10 cellular contexts compared by ENCODE assay signal in the genomic region with DNA sequence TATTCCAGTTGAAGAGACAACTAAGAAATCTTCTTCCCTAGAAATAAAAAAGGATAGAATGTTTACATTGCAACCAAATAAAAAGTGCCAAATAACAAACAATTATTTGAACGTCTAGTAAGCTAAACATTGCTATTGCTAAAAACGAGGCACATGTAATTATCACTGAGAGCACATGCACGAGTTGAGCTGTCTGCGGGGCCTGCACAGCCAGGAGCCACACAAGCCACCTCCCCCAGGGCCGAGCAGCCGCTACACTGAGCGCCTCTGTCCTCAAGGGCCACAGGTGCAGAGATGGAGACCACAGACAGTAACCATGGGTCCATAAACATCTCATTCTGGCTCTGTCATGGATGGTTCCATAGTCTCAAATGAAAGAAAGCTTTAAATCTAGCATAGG.
"Had no signal": no experiment of that assay in that cellular context is flagged by ENCODE, and none has a peak within 500 bp of the region (broad histone marks: within the 10 kb centered on the region; RNA-seq: fewer than 3 reads in every experiment).

No MANE protein-coding gene starts in this region.

- ATAC-seq: HCT116 had no signal

- H3K9ac ChIP-seq: GM23248, KMS-11 had no signal

- DNase-seq: GM23248, GOT3, H7, HFFc6, IMR-90, KBM-7 had no signal

- H3K4me1 ChIP-seq: HAP-1 had no signal

- H3K4me2 ChIP-seq: KMS-11 had no signal

- H3K4me3 ChIP-seq: GM23248, HAP-1 had no signal

- H3K27ac ChIP-seq: GM23248, HL-60, KMS-11 had no signal

- H3K9me3 ChIP-seq: HAP-1 had no signal

- H2AFZ ChIP-seq: GM23248 had no signal
